In the genomic region with DNA sequence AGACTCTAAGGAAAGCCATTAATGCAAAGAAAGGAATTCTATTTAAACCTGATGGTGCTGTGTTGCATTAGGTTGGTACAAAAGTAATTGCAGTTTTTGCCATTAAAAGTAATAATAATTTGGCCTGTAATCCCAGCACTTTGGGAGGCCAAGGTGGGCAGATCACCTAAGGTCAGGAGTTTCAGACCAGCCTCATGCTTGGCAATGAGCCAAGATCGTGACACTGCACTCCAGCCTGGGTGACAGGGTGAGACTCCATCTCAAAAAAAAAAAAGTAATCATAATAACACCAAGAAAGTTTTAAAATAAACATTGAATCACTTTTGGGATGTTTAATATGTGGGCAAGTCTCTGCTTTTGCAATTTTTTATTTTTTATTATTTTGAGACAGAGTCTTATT, we compare ENCODE assay signal across 24 cellular contexts.
"Had no signal": no experiment of that assay in that cellular context is flagged by ENCODE, and none has a peak within 500 bp of the region (broad histone marks: within the 10 kb centered on the region; RNA-seq: fewer than 3 reads in every experiment).

No MANE protein-coding gene starts in this region.

- DNase-seq: Karpas-422, KG1, MG63, NCI-H1092, NCI-H1105 treated with DMSO at 0.1 percent for 48 hours, NCI-H1417 treated with DMSO at 0.1 percent for 48 hours, NCI-H146, NCI-H1694 treated with DMSO at 0.1 percent for 48 hours, NCI-H1930, NCI-H2081, NCI-H2171, NCI-H345, NCI-H446 treated with DMSO at 0.1 percent for 48 hours, NCI-H510A treated with DMSO at 0.1 percent for 48 hours, NCI-H526, OCI-M1, PC-9, Peyer's patch, Right ventricle myocardium superior, SIG-M5 had no signal

- H3K27ac ChIP-seq: HL-60, PC-9, Peyer's patch, SJSA1, SK-N-MC had no signal

- H3K4me1 ChIP-seq: Peyer's patch had no signal

- H3K27me3 ChIP-seq: MG63, Peyer's patch, SJSA1 had no signal

- H3K9me3 ChIP-seq: MG63, Peyer's patch, SJSA1 had no signal

- H3K36me3 ChIP-seq: MG63, Peyer's patch, SJSA1 had no signal

- H2AFZ ChIP-seq: PC-9 had no signal

- FAIRE-seq: HTR-8/SVneo had no signal

- H3K4me3 ChIP-seq: MG63, PC-9, Peyer's patch, SJSA1, SK-N-MC had no signal

- H3K4me2 ChIP-seq: PC-9 had no signal
